Comparison of ENCODE assay signal across 15 cellular contexts in genomic region chr11:5631426-5631825, GRCh38. TPM values are rescaled to one million over a fixed set of nuclear protein-coding genes. Genes with fewer than 3 reads are reported as not detected.
A peak's percentile ranks its signal among the peaks of the same experiment; 100 is the strongest.
DNase-seq lines count a peak whose midpoint lies in the region; ATAC-seq and TF ChIP-seq lines count a peak whose summit lies in the region.
"Had no signal": no experiment of that assay in that cellular context is flagged by ENCODE, and none has a peak within 500 bp of the region (broad histone marks: within the 10 kb centered on the region; RNA-seq: fewer than 3 reads in every experiment).

No MANE protein-coding gene starts in this region.

- H3K36me3 ChIP-seq in lower lobe of right lung: peaks cover 30% of the 10 kb centered on the region

- peak overlapping the region; percentile 45 for H3K27ac Mint-ChIP-seq in activated T-helper 1 cell treated with anti-CD3 and anti-CD28 coated beads, Interleukin-12 subunit alpha, Interleukin-12 subunit beta, Interleukin-2, Interleukin-4 antibody, amounts not matched to agents 30 ng/mL and 10 ng/mL and 1 ng/mL, durations not matched to agents 14 hours and 24 hours and 36 hours

- H3K4me1 ChIP-seq in lower lobe of right lung: no peaks in the 10 kb centered on the region
- H3K4me1 ChIP-seq: foreskin keratinocyte had no signal

- H3K9me3 ChIP-seq in lower lobe of right lung: no peaks in the 10 kb centered on the region

- DNase-seq in GM12865 (ENCODE audit: low read depth) (peak; percentile 9), omental fat pad (ENCODE audit: low spot score) (no peak), COLO829 (ENCODE audit: low spot score) (no peak), lower lobe of right lung (no peak)
- DNase-seq in activated T-helper 1 cell treated with anti-CD3 and anti-CD28 coated beads, Interleukin-12 subunit alpha, Interleukin-12 subunit beta, Interleukin-2, Interleukin-4 antibody, amounts not matched to agents 30 ng/mL and 10 ng/mL and 1 ng/mL, durations not matched to agents 14 hours and 24 hours and 36 hours (ENCODE audit: low spot score): no peak
- DNase-seq: anterior cingulate cortex; DMS79 treated with DMSO at 0.1 percent for 48 hours; foreskin keratinocyte; HCEC 1CT; NCI-H446; stimulated activated CD4-positive, alpha-beta T cell treated with anti-CD3 and anti-CD28 coated beads, Interleukin-2, amount 100 ng/mL, for 48 hours; stimulated activated naive CD4-positive, alpha-beta T cell treated with Interleukin-2 at 50 U/mL for 16 hours had no signal

- H3K27me3 Mint-ChIP-seq in activated T-helper 1 cell treated with anti-CD3 and anti-CD28 coated beads, Interleukin-12 subunit alpha, Interleukin-12 subunit beta, Interleukin-2, Interleukin-4 antibody, amounts not matched to agents 30 ng/mL and 10 ng/mL and 1 ng/mL, durations not matched to agents 14 hours and 24 hours and 36 hours (ENCODE audit: insufficient read depth): no peaks in the 10 kb centered on the region

- H3K9me3 Mint-ChIP-seq in activated T-helper 1 cell treated with anti-CD3 and anti-CD28 coated beads, Interleukin-12 subunit alpha, Interleukin-12 subunit beta, Interleukin-2, Interleukin-4 antibody, amounts not matched to agents 30 ng/mL and 10 ng/mL and 1 ng/mL, durations not matched to agents 14 hours and 24 hours and 36 hours: peaks cover 16% of the 10 kb centered on the region

- H3K27ac ChIP-seq in lower lobe of right lung: no peak overlapping the region
- H3K27ac ChIP-seq: foreskin keratinocyte had no signal

- intact Hi-C loops in activated T-helper 1 cell treated with anti-CD3 and anti-CD28 coated beads, Interleukin-12 subunit alpha, Interleukin-12 subunit beta, Interleukin-2, Interleukin-4 antibody, amounts not matched to agents 30 ng/mL and 10 ng/mL and 1 ng/mL, durations not matched to agents 14 hours and 24 hours and 36 hours (cut with micrococcal nuclease): no loop called here
- intact Hi-C loops in lower lobe of right lung (cut with DNase I): no loop called here

- peaks cover 44% of the 10 kb centered on the region for H3K4me1 Mint-ChIP-seq in activated T-helper 1 cell treated with anti-CD3 and anti-CD28 coated beads, Interleukin-12 subunit alpha, Interleukin-12 subunit beta, Interleukin-2, Interleukin-4 antibody, amounts not matched to agents 30 ng/mL and 10 ng/mL and 1 ng/mL, durations not matched to agents 14 hours and 24 hours and 36 hours (ENCODE audit: low read depth)

- H3K4me3 ChIP-seq in GM12865 (ENCODE audit: low read depth, low read length): peak overlapping the region; percentile 30
- no peak overlapping the region for H3K4me3 ChIP-seq in lower lobe of right lung

- H3K4me3 Mint-ChIP-seq in activated T-helper 1 cell treated with anti-CD3 and anti-CD28 coated beads, Interleukin-12 subunit alpha, Interleukin-12 subunit beta, Interleukin-2, Interleukin-4 antibody, amounts not matched to agents 30 ng/mL and 10 ng/mL and 1 ng/mL, durations not matched to agents 14 hours and 24 hours and 36 hours: no peak overlapping the region

- TF ChIP-seq CTCF in GM12865 (IDR thresholded peaks at IDR 0.05; ENCODE audit: insufficient read depth, low read depth, low read length, missing control alignments) (no peak), omental fat pad (IDR thresholded peaks at IDR 0.05) (no peak), lower lobe of right lung (IDR thresholded peaks at IDR 0.05) (no peak)

- ATAC-seq in GM19395 (IDR thresholded peaks at IDR 0.05; ENCODE audit: unreplicated experiment) (peak; percentile 35), HG02981 (IDR thresholded peaks at IDR 0.05; ENCODE audit: unreplicated experiment) (peak; percentile 11), omental fat pad (ENCODE audit: low FRiP score) (no peak), GM21619 (IDR thresholded peaks at IDR 0.05; ENCODE audit: unreplicated experiment) (no peak), lower lobe of right lung (no peak)
- ATAC-seq: foreskin keratinocyte had no signal

- H3K36me3 Mint-ChIP-seq in activated T-helper 1 cell treated with anti-CD3 and anti-CD28 coated beads, Interleukin-12 subunit alpha, Interleukin-12 subunit beta, Interleukin-2, Interleukin-4 antibody, amounts not matched to agents 30 ng/mL and 10 ng/mL and 1 ng/mL, durations not matched to agents 14 hours and 24 hours and 36 hours (ENCODE audit: low read depth): peaks cover 34% of the 10 kb centered on the region

- H3K27me3 ChIP-seq in lower lobe of right lung (ENCODE audit: low read depth): no peaks in the 10 kb centered on the region
- H3K27me3 ChIP-seq: foreskin keratinocyte had no signal

RNA-seq across cellular contexts. Expression of gene TRIM34, which starts 6.6 kb away (rescaled TPM):
- total RNA-seq in activated T-helper 1 cell treated with anti-CD3 and anti-CD28 coated beads, Interleukin-12 subunit alpha, Interleukin-12 subunit beta, Interleukin-2, Interleukin-4 antibody, amounts not matched to agents 30 ng/mL and 10 ng/mL and 1 ng/mL, durations not matched to agents 14 hours and 24 hours and 36 hours: 4.6 and 5.4 TPM in 2 replicates
- total RNA-seq in omental fat pad (1 to 10 TPM; 3.7 to 9.6 (median 6.6) TPM), lower lobe of right lung (13.7 TPM)

RNA-seq across cellular contexts. Expression of gene TRIM6, which starts 35.0 kb away (rescaled TPM):
- total RNA-seq in activated T-helper 1 cell treated with anti-CD3 and anti-CD28 coated beads, Interleukin-12 subunit alpha, Interleukin-12 subunit beta, Interleukin-2, Interleukin-4 antibody, amounts not matched to agents 30 ng/mL and 10 ng/mL and 1 ng/mL, durations not matched to agents 14 hours and 24 hours and 36 hours: 0.34 and 0.54 TPM in 2 replicates
- total RNA-seq in omental fat pad (1 to 10 TPM; 1.9 to 3.3 (median 2.8) TPM), lower lobe of right lung (3.7 TPM)

RNA-seq across cellular contexts. Expression of gene OR52B6, which starts 50.7 kb away (rescaled TPM):
- not detected in 2 replicates for total RNA-seq in activated T-helper 1 cell treated with anti-CD3 and anti-CD28 coated beads, Interleukin-12 subunit alpha, Interleukin-12 subunit beta, Interleukin-2, Interleukin-4 antibody, amounts not matched to agents 30 ng/mL and 10 ng/mL and 1 ng/mL, durations not matched to agents 14 hours and 24 hours and 36 hours
- total RNA-seq in omental fat pad (not detected), lower lobe of right lung (not detected)
- total RNA-seq: foreskin keratinocyte had no signal

RNA-seq across cellular contexts. Expression of gene TRIM5, which starts 53.4 kb away (rescaled TPM):
- 7.9 and 8.6 TPM in 2 replicates for total RNA-seq in activated T-helper 1 cell treated with anti-CD3 and anti-CD28 coated beads, Interleukin-12 subunit alpha, Interleukin-12 subunit beta, Interleukin-2, Interleukin-4 antibody, amounts not matched to agents 30 ng/mL and 10 ng/mL and 1 ng/mL, durations not matched to agents 14 hours and 24 hours and 36 hours
- total RNA-seq in omental fat pad: 10 to 100 TPM; 18.0 to 24.4 (median 21.1) TPM
- total RNA-seq in lower lobe of right lung: 37.1 TPM

RNA-seq across cellular contexts. Expression of gene TRIM22, which starts 58.2 kb away (rescaled TPM):
- total RNA-seq in activated T-helper 1 cell treated with anti-CD3 and anti-CD28 coated beads, Interleukin-12 subunit alpha, Interleukin-12 subunit beta, Interleukin-2, Interleukin-4 antibody, amounts not matched to agents 30 ng/mL and 10 ng/mL and 1 ng/mL, durations not matched to agents 14 hours and 24 hours and 36 hours: 125 and 127 TPM in 2 replicates
- 100 to 1,000 TPM in 1 of 4 donors, 10 to 100 TPM in 3; 22.3 to 163 (median 55.7) TPM for total RNA-seq in omental fat pad
- 224 TPM for total RNA-seq in lower lobe of right lung

Comparison
In these comparisons a context has a peak if more than half of its experiments do, and no peak if none do; other contexts are left out.
1. ATAC-seq: peak in GM19395 (single experiment) and HG02981 (single experiment); none in omental fat pad (single experiment), GM21619 (single experiment) and lower lobe of right lung (0 of 2).